ENCODE assay signal across 17 cellular contexts in genomic region chr4:153207027-153207426, GRCh38. TPM values are rescaled to one million over a fixed set of nuclear protein-coding genes. Genes with fewer than 3 reads are reported as not detected.
DNase-seq lines count a peak whose midpoint lies in the region; ATAC-seq and TF ChIP-seq lines count a peak whose summit lies in the region.
"Had no signal": no experiment of that assay in that cellular context is flagged by ENCODE, and none has a peak within 500 bp of the region (broad histone marks: within the 10 kb centered on the region; RNA-seq: fewer than 3 reads in every experiment).

No MANE protein-coding gene starts in this region.

- 15% methylated on average over 8 of the region's 8 CpGs for WGBS in HUES64

- ATAC-seq in left lobe of liver (no peak), Right ventricle myocardium inferior (no peak)
- ATAC-seq: naive thymus-derived CD4-positive, alpha-beta T cell had no signal

- H3K9me3 ChIP-seq in ES-I3 (ENCODE audit: control insufficient read depth, insufficient read depth, low read length) (no peaks in the 10 kb centered on the region), HUES64 (ENCODE audit: insufficient read depth, low read depth, low read length) (no peaks in the 10 kb centered on the region), duodenal mucosa (ENCODE audit: control insufficient read depth in 1 of 2, low read length in 2 of 2) (no peaks in the 10 kb centered on the region), neural progenitor cell (ENCODE audit: low read depth) (no peaks in the 10 kb centered on the region)
- H3K9me3 ChIP-seq: BE2C, right atrium auricular region had no signal

- intact Hi-C loops in Right ventricle myocardium inferior (cut with DNase I), result loop anchor here (5.0 to 10.0 kb wide), 2 partner anchors 62 to 110 kb away; no protein-coding TSS in a partner anchor

- H3K27me3 Mint-ChIP-seq in neural progenitor cell (ENCODE audit: insufficient read depth, low read depth), result peaks cover 3% of the 10 kb centered on the region

- H3K27ac Mint-ChIP-seq in neural progenitor cell, result peak overlapping the region; percentile 95
- H3K27ac Mint-ChIP-seq: dendritic cell treated with granulocyte-macrophage colony-stimulating factor and Interleukin-4, amounts not matched to agents 40 ng/mL and 50 ng/mL, for 4 days had no signal

- H3K9ac ChIP-seq in ES-I3 (ENCODE audit: low read depth, low read length) (peak overlapping the region; percentile 22; the same call in 1 of the 2 replicates), HUES64 (ENCODE audit: low read depth, low read length) (0 out of 2 replicates have a peak overlapping the region, but pooled peaks have one; percentile 7), duodenal mucosa (ENCODE audit: low read depth in 1 of 2, low read length in 2 of 2) (peak overlapping the region; percentile 35 to 94), neural progenitor cell (no peak overlapping the region)

- peaks cover 2% of the 10 kb centered on the region for H3K9me3 Mint-ChIP-seq in neural progenitor cell
- H3K9me3 Mint-ChIP-seq: dendritic cell treated with granulocyte-macrophage colony-stimulating factor and Interleukin-4, amounts not matched to agents 40 ng/mL and 50 ng/mL, for 4 days; naive thymus-derived CD4-positive, alpha-beta T cell had no signal

- H3K27ac ChIP-seq in HUES64 (ENCODE audit: low read depth, low read length), result peak overlapping the region; percentile 90
- H3K27ac ChIP-seq in duodenal mucosa (ENCODE audit: low read depth, low read length), result no peak overlapping the region
- no peak overlapping the region for H3K27ac ChIP-seq in neural progenitor cell
- H3K27ac ChIP-seq: right atrium auricular region had no signal

- no peak for TF ChIP-seq CTCF in neural progenitor cell (IDR thresholded peaks at IDR 0.05)

- H3K27me3 ChIP-seq in HUES64 (ENCODE audit: insufficient read depth, low read length), result peaks cover 20% of the 10 kb centered on the region
- H3K27me3 ChIP-seq in duodenal mucosa (ENCODE audit: control insufficient read depth in 1 of 2, insufficient read depth in 2 of 2, low read length in 2 of 2), result no peaks in the 10 kb centered on the region
- H3K27me3 ChIP-seq in neural progenitor cell, result peaks cover 31% of the 10 kb centered on the region
- H3K27me3 ChIP-seq: BE2C, right atrium auricular region had no signal

- H3K4me1 ChIP-seq in ES-I3 (ENCODE audit: insufficient read depth, low read length) (peaks cover 32% of the 10 kb centered on the region), HUES64 (ENCODE audit: insufficient read depth, low read length) (peaks cover 38% of the 10 kb centered on the region), duodenal mucosa (ENCODE audit: control insufficient read depth in 1 of 2, insufficient read depth in 2 of 2, low read length in 2 of 2) (peaks cover 4 to 12% of the 10 kb centered on the region in 2 donors), neural progenitor cell (peaks cover 36% of the 10 kb centered on the region)

- H4K20me1 ChIP-seq in neural progenitor cell (ENCODE audit: low read depth), result peaks cover 7% of the 10 kb centered on the region

- H3K4me3 ChIP-seq in HUES64 (ENCODE audit: low read length), result peak overlapping the region; percentile 45
- peak overlapping the region; percentile 68 to 81 for H3K4me3 ChIP-seq in duodenal mucosa (ENCODE audit: low read depth in 1 of 2, low read length in 2 of 2)
- H3K4me3 ChIP-seq in neural progenitor cell, result peak overlapping the region; percentile 24
- H3K4me3 ChIP-seq: right atrium auricular region had no signal

- peaks cover 13% of the 10 kb centered on the region for H3K36me3 Mint-ChIP-seq in neural progenitor cell
- H3K36me3 Mint-ChIP-seq: naive thymus-derived CD4-positive, alpha-beta T cell had no signal

- H3F3A ChIP-seq in neural progenitor cell (ENCODE audit: low read depth), result peaks cover 36% of the 10 kb centered on the region

- H3K36me3 ChIP-seq in ES-I3 (ENCODE audit: insufficient read depth, low read length) (no peaks in the 10 kb centered on the region), HUES64 (ENCODE audit: insufficient read depth, low read length) (no peaks in the 10 kb centered on the region), duodenal mucosa (ENCODE audit: control insufficient read depth in 1 of 2, insufficient read depth in 2 of 2, low read length in 2 of 2) (no peaks in the 10 kb centered on the region), neural progenitor cell (no peaks in the 10 kb centered on the region)
- H3K36me3 ChIP-seq: BE2C, right atrium auricular region had no signal

- peak overlapping the region; percentile 72 for H3K4me2 ChIP-seq in neural progenitor cell

- no peak overlapping the region for H2AFZ ChIP-seq in neural progenitor cell (replicated peaks)

- H3K4me3 Mint-ChIP-seq in neural progenitor cell, result peak overlapping the region; percentile 89
- H3K4me3 Mint-ChIP-seq: dendritic cell treated with granulocyte-macrophage colony-stimulating factor and Interleukin-4, amounts not matched to agents 40 ng/mL and 50 ng/mL, for 4 days; naive thymus-derived CD4-positive, alpha-beta T cell had no signal

- DNase-seq in neural progenitor cell (ENCODE audit: low spot score), result no peak
- no peak for DNase-seq in SW480 (ENCODE audit: low spot score)
- DNase-seq in DMS153 (lab: John Stamatoyannopoulos, UW), result no peak
- no peak for DNase-seq in left lobe of liver (ENCODE audit: low spot score)
- DNase-seq in Right ventricle myocardium inferior (ENCODE audit: missing footprints), result no peak
- DNase-seq: activated CD4-positive, CD25-positive, alpha-beta regulatory T cell treated with anti-CD3 and anti-CD28 coated beads, Interleukin-2, amount 50 U/mL, for 72 hours; naive thymus-derived CD4-positive, alpha-beta T cell; NCI-H2029; NCI-H524 treated with DMSO at 0.1 percent for 48 hours; stimulated activated naive CD4-positive, alpha-beta T cell treated with Interleukin-2 at 50 U/mL for 16 hours; T-helper 1 cell had no signal

- peaks cover 80% of the 10 kb centered on the region for H3K4me1 Mint-ChIP-seq in neural progenitor cell

- no peaks in the 10 kb centered on the region for H3K79me2 ChIP-seq in neural progenitor cell (ENCODE audit: low read depth)

RNA-seq across cellular contexts. Expression of gene TRIM2, which starts 2.8 kb away (rescaled TPM):
- polyA plus RNA-seq in HUES64 (2013, experiment 1 of 2), result 40.0 TPM
- polyA plus RNA-seq in HUES64 (2013, experiment 2 of 2), result 35.8 TPM
- total RNA-seq in neural progenitor cell (ENCODE audit: low replicate concordance), result 87.6 and 90.2 TPM in 2 replicates
- total RNA-seq in left lobe of liver, result 10.8 TPM
- total RNA-seq in Right ventricle myocardium inferior, result 14.7 TPM

Comparison
In these comparisons a context has a peak if more than half of its experiments do, and no peak if none do; other contexts are left out.
1. H3K4me3 ChIP-seq: peak in every context shown above with its lines; median percentile 74 in duodenal mucosa; 45 in HUES64; 24 in neural progenitor cell.